Comparison of ENCODE assay signal across 29 cellular contexts in genomic region chr12:81470923-81471322, GRCh38.
"Had no signal": no experiment of that assay in that cellular context is flagged by ENCODE, and none has a peak within 500 bp of the region (broad histone marks: within the 10 kb centered on the region; RNA-seq: fewer than 3 reads in every experiment).

No MANE protein-coding gene starts in this region.

- H3K4me3 ChIP-seq: MG63 had no signal

- H3K9me3 ChIP-seq: MG63 had no signal

- H3K27me3 ChIP-seq: MG63 had no signal

- DNase-seq: Karpas-422, Kasumi-1, MG63, MM.1S, MV-4-11, NCI-H1048, NCI-H1092, NCI-H1092 treated with DMSO at 0.1 percent for 48 hours, NCI-H1105, NCI-H1417, NCI-H1417 treated with DMSO at 0.1 percent for 48 hours, NCI-H1436, NCI-H1436 treated with DMSO at 0.1 percent for 48 hours, NCI-H146, NCI-H1694, NCI-H187, NCI-H187 treated with DMSO at 0.1 percent for 48 hours, NCI-H1930, NCI-H2029, NCI-H2029 treated with DMSO at 0.1 percent for 48 hours, NCI-H2081 treated with DMSO at 0.1 percent for 48 hours, NCI-H2107, NCI-H2171, NCI-H2227 treated with DMSO at 0.1 percent for 48 hours, NCI-H226, NCI-H345, NCI-H510A, NCI-H510A treated with DMSO at 0.1 percent for 48 hours, NCI-H524 had no signal

- H3K36me3 ChIP-seq: MG63 had no signal
